ENCODE assay signal across 9 cellular contexts in the genomic region with DNA sequence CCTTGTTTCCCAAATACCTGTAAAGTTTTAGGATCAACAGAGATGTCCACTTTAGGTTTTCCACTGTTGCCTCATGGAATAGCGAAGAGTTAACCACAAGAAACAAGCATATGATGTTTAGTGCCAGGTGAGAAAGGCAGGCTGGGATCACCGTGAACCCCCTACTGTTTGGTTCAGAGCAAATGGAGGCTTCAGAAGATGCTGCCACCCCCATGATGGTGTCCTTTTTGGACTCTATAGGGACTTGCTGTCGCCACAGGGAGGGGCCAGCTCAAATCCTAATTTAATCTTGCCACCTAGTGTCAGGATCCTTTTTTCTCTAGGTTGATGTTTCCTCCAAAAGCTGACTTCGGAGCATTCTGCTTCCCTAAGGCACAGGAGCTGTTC. TPM values are rescaled to one million over a fixed set of nuclear protein-coding genes. Genes with fewer than 3 reads are reported as not detected.
DNase-seq lines count a peak whose midpoint lies in the region; ATAC-seq and TF ChIP-seq lines count a peak whose summit lies in the region.
"Had no signal": no experiment of that assay in that cellular context is flagged by ENCODE, and none has a peak within 500 bp of the region (broad histone marks: within the 10 kb centered on the region; RNA-seq: fewer than 3 reads in every experiment).

No MANE protein-coding gene starts in this region.

- no peaks in the 10 kb centered on the region for H3K9me3 Mint-ChIP-seq in CD4-positive, alpha-beta T cell

- H3K4me3 Mint-ChIP-seq in CD4-positive, alpha-beta T cell: peak overlapping the region; percentile 94

- H3K4me3 ChIP-seq in astrocyte of the cerebellum (ENCODE audit: low read depth, low read length): no peak overlapping the region

- CTCF ChIA-PET in CD4-positive, alpha-beta T cell (lab: Charles Lee): no interaction called here

- H3K36me3 Mint-ChIP-seq in CD4-positive, alpha-beta T cell (ENCODE audit: low read depth): peaks cover 17% of the 10 kb centered on the region

- no peak for DNase-seq in CD4-positive, alpha-beta T cell
- DNase-seq in HuH-7.5 (ENCODE audit: low spot score) (peak; percentile 60), astrocyte of the cerebellum (ENCODE audit: low read depth) (no peak), myocyte (ENCODE audit: low read depth) (peak; percentile 56), GM19240 (ENCODE audit: insufficient read length, low spot score) (no peak)
- no peak for DNase-seq in stimulated activated CD4-positive, alpha-beta T cell treated with anti-CD3 and anti-CD28 coated beads, Interleukin-15, amount 100 ng/mL, for 24 hours
- DNase-seq: activated CD4-positive, CD25-positive, alpha-beta regulatory T cell had no signal

- ATAC-seq in CD4-positive, alpha-beta T cell (ENCODE audit: poor library complexity): no peak
- no peak for ATAC-seq in GM19397 (IDR thresholded peaks at IDR 0.05; ENCODE audit: unreplicated experiment)
- no peak for ATAC-seq in HG03175 (IDR thresholded peaks at IDR 0.05; ENCODE audit: unreplicated experiment)

- H3K27ac ChIP-seq in CD4-positive, alpha-beta T cell (ENCODE audit: low read depth, low read length): no peak overlapping the region

- POLR2A ChIA-PET in CD4-positive, alpha-beta T cell (lab: Charles Lee): interaction anchor here (0.7 to 6.7 kb wide), 5 partner anchors 13 to 291 kb away, joined by 3 to 50 read pairs (median 22); a partner anchor contains a TSS

- H3K27ac Mint-ChIP-seq in CD4-positive, alpha-beta T cell: peak overlapping the region; percentile 63

- H3K27me3 ChIP-seq in CD4-positive, alpha-beta T cell (ENCODE audit: control insufficient read depth, insufficient read depth, low read length): peaks cover 54% of the 10 kb centered on the region

- peak; percentile 28 for TF ChIP-seq CTCF in CD4-positive, alpha-beta T cell (IDR thresholded peaks at IDR 0.05)
- peak; percentile 9 for TF ChIP-seq CTCF in astrocyte of the cerebellum (IDR thresholded peaks at IDR 0.05; ENCODE audit: low read depth, low read length, missing control alignments)

- no peaks in the 10 kb centered on the region for H3K9me3 ChIP-seq in CD4-positive, alpha-beta T cell (ENCODE audit: control insufficient read depth, low read length)

- H3K27me3 Mint-ChIP-seq in CD4-positive, alpha-beta T cell: peaks cover 63% of the 10 kb centered on the region

- in situ Hi-C loops in astrocyte of the cerebellum (cut with HindIII; ENCODE audit: low sequenced_read_pairs): no loop called here

- peaks cover 47% of the 10 kb centered on the region for H3K4me1 Mint-ChIP-seq in CD4-positive, alpha-beta T cell (ENCODE audit: low read depth)

- intact Hi-C loops in CD4-positive, alpha-beta T cell (cut with DNase I, micrococcal nuclease): loop anchor here (2.0 to 5.0 kb wide), 5 partner anchors 205 to 502 kb away; no protein-coding TSS in a partner anchor

RNA-seq across cellular contexts. Expression of a gene that starts 1.9 kb away (rescaled TPM):
- 1 to 10 TPM; 7.1 to 7.2 TPM for total RNA-seq in CD4-positive, alpha-beta T cell
- total RNA-seq in myocyte: 38.7 and 71.8 TPM in 2 replicates
- 9.8 TPM for polyA plus RNA-seq in myocyte (2012)

RNA-seq across cellular contexts. Expression of a gene that starts 13.8 kb away (rescaled TPM):
- total RNA-seq in CD4-positive, alpha-beta T cell: 10 to 100 TPM; 24.1 to 26.7 TPM
- total RNA-seq in myocyte: 14.9 and 18.1 TPM in 2 replicates
- 18.8 TPM for polyA plus RNA-seq in myocyte (2012)

Comparison
In these comparisons a context has a peak if more than half of its experiments do, and no peak if none do; other contexts are left out.
1. DNase-seq: peak in HuH-7.5 (single experiment) and myocyte (single experiment); none in CD4-positive, alpha-beta T cell (0 of 10), astrocyte of the cerebellum (single experiment), stimulated activated CD4-positive, alpha-beta T cell treated with anti-CD3 and anti-CD28 coated beads, Interleukin-15, amount 100 ng/mL, for 24 hours (single experiment) and GM19240 (single experiment).